14 cellular contexts compared by ENCODE assay signal in genomic region chr19:12833418-12833746, GRCh38. TPM values are rescaled to one million over a fixed set of nuclear protein-coding genes. Genes with fewer than 3 reads are reported as not detected.
DNase-seq lines count a peak whose midpoint lies in the region; ATAC-seq and TF ChIP-seq lines count a peak whose summit lies in the region.
"Had no signal": no experiment of that assay in that cellular context is flagged by ENCODE, and none has a peak within 500 bp of the region (broad histone marks: within the 10 kb centered on the region; RNA-seq: fewer than 3 reads in every experiment).

No MANE protein-coding gene starts in this region.

- H3F3A ChIP-seq in neural cell (ENCODE audit: insufficient read depth, low read length, poor library complexity, severe bottlenecking): no peaks in the 10 kb centered on the region

- no peak for TF ChIP-seq POLR2A in HCT116 (IDR thresholded peaks at IDR 0.05; ENCODE audit: borderline replicate concordance, extremely low read depth, insufficient read depth, insufficient read length)

- H3K9me3 Mint-ChIP-seq in activated T-helper 17 cell treated with anti-CD3 and anti-CD28 coated beads, Interleukin-2, amount 50 U/mL, for 72 hours: no peaks in the 10 kb centered on the region

- H3K4me2 ChIP-seq in HCT116 (ENCODE audit: low read length) (peak overlapping the region; percentile 69), neural cell (ENCODE audit: low read length) (peak overlapping the region; percentile 65)

- TF ChIP-seq RAD21 in HCT116 (IDR thresholded peaks at IDR 0.05; ENCODE audit: low read depth): no peak
- TF ChIP-seq RAD21 in neural cell (conservative IDR thresholded peaks at IDR 0.05): no peak

- no peaks in the 10 kb centered on the region for H3K27me3 ChIP-seq in HCT116 (ENCODE audit: insufficient read depth, low read length)
- H3K27me3 ChIP-seq in neural cell (ENCODE audit: insufficient read depth, low read depth, low read length): peaks cover 56% of the 10 kb centered on the region

- H3K9me3 ChIP-seq in HCT116 (ENCODE audit: control insufficient read depth in 1 of 2, insufficient read depth in 1 of 2, low read depth in 1 of 2, low read length in 2 of 2): no peaks in the 10 kb centered on the region
- H3K9me3 ChIP-seq in neural cell (ENCODE audit: low read length): no peaks in the 10 kb centered on the region
- H3K9me3 ChIP-seq: gastroesophageal sphincter had no signal

- peak overlapping the region; percentile 49 for H3K4me3 Mint-ChIP-seq in activated T-helper 17 cell treated with anti-CD3 and anti-CD28 coated beads, Interleukin-2, amount 50 U/mL, for 72 hours

- no peaks in the 10 kb centered on the region for H3K36me3 Mint-ChIP-seq in activated T-helper 17 cell treated with anti-CD3 and anti-CD28 coated beads, Interleukin-2, amount 50 U/mL, for 72 hours (ENCODE audit: low read depth)

- H3K27ac Mint-ChIP-seq in activated T-helper 17 cell treated with anti-CD3 and anti-CD28 coated beads, Interleukin-2, amount 50 U/mL, for 72 hours: no peak overlapping the region

- POLR2A ChIA-PET in HCT116 (lab: Charles Lee): interaction anchor here (3.0 kb wide), 1 partner anchor 41 kb away, joined by 14 read pairs; the partner anchor contains the start of gene JUNB

- H3K79me2 ChIP-seq in HCT116 (ENCODE audit: insufficient read depth, low read length) (no peaks in the 10 kb centered on the region; the same call in 1 of the 2 replicates), neural cell (replicated peaks; ENCODE audit: insufficient read depth, low read length) (peaks cover 5% of the 10 kb centered on the region)

- H3K27me3 Mint-ChIP-seq in activated T-helper 17 cell treated with anti-CD3 and anti-CD28 coated beads, Interleukin-2, amount 50 U/mL, for 72 hours: peaks cover 54% of the 10 kb centered on the region

- CTCF ChIA-PET in HCT116 (lab: Charles Lee): interaction anchor here (0.5 to 2.2 kb wide), 4 partner anchors 7 to 967 kb away, joined by 3 to 8 read pairs (median 4); no protein-coding TSS in a partner anchor

- H2AFZ ChIP-seq in HCT116 (ENCODE audit: low read depth, low read length, poor library complexity, severe bottlenecking): no peak overlapping the region
- H2AFZ ChIP-seq in neural cell (ENCODE audit: low read depth, low read length): no peak overlapping the region

- peaks cover 14% of the 10 kb centered on the region for H3K4me1 Mint-ChIP-seq in activated T-helper 17 cell treated with anti-CD3 and anti-CD28 coated beads, Interleukin-2, amount 50 U/mL, for 72 hours

- no TSS peak for BruUV-seq in HCT116 (replicated peaks; lab: Mats Ljungman, UMichigan)

- peaks cover 36 to 60% of the 10 kb centered on the region in 2 experiments for H3K4me1 ChIP-seq in HCT116 (ENCODE audit: control insufficient read depth in 1 of 2, insufficient read depth in 2 of 2, low read length in 2 of 2)

- ATAC-seq in HCT116: no peak
- no peak for ATAC-seq in activated T-helper 17 cell treated with anti-CD3 and anti-CD28 coated beads, Interleukin-2, amount 50 U/mL, for 72 hours (replicated peaks)
- no peak for ATAC-seq in omental fat pad (ENCODE audit: low FRiP score)
- no peak for ATAC-seq in GM19395 (IDR thresholded peaks at IDR 0.05; ENCODE audit: unreplicated experiment)

- H3K27ac ChIP-seq in HCT116 (ENCODE audit: low read depth, low read length): no peak overlapping the region
- no peak overlapping the region for H3K27ac ChIP-seq in neural cell (ENCODE audit: low read length)
- H3K27ac ChIP-seq: brain microvascular endothelial cell, gastroesophageal sphincter had no signal

- intact Hi-C loops in HCT116 (cut with micrococcal nuclease): no loop called here
- intact Hi-C loops in head of caudate nucleus (cut with DNase I): no loop called here

- TF ChIP-seq CTCF in HCT116 (IDR thresholded peaks at IDR 0.05 in 2 of 3, conservative IDR thresholded peaks at IDR 0.05 in 1 of 3; ENCODE audit: borderline replicate concordance in 1 of 3, insufficient read depth in 1 of 3, low read depth in 2 of 3, low read length in 2 of 3) (no peak), neural cell (IDR thresholded peaks at IDR 0.05; ENCODE audit: poor library complexity, severe bottlenecking) (no peak), omental fat pad (IDR thresholded peaks at IDR 0.05) (no peak)

- DNase-seq in NCI-H1092 treated with DMSO at 0.1 percent for 48 hours (lab: John Stamatoyannopoulos, UW): peak; percentile 58
- DNase-seq in NCI-H1092 (lab: John Stamatoyannopoulos, UW): no peak
- DNase-seq in HCT116 (ENCODE audit: low read depth, low spot score): no peak
- DNase-seq in omental fat pad (ENCODE audit: low spot score): no peak
- no peak for DNase-seq in head of caudate nucleus
- DNase-seq: brain microvascular endothelial cell had no signal

- no peaks in the 10 kb centered on the region for H3K9me2 ChIP-seq in HCT116 (ENCODE audit: insufficient read depth)
- no peaks in the 10 kb centered on the region for H3K9me2 ChIP-seq in neural cell (ENCODE audit: insufficient read depth, low read length)

- H3K9ac ChIP-seq in HCT116 (ENCODE audit: low read length) (0 out of 2 replicates have a peak overlapping the region, but pooled peaks have one; percentile 27), neural cell (ENCODE audit: low read length) (peak overlapping the region; percentile 45)

- TF ChIP-seq EP300 in neural cell (conservative IDR thresholded peaks at IDR 0.05; ENCODE audit: poor library complexity, severe bottlenecking): no peak

- RAD21 ChIA-PET in HCT116 (lab: Charles Lee; ENCODE audit: low non-redundant PET in 1 of 2, low total read pairs in 2 of 2, uncharacterized antibody in 2 of 2, unreplicated experiment in 2 of 2): no interaction called here

- H3K36me3 ChIP-seq in HCT116 (ENCODE audit: control insufficient read depth in 1 of 2, insufficient read depth in 2 of 2, low read length in 2 of 2): no peaks in the 10 kb centered on the region
- H3K36me3 ChIP-seq in neural cell (ENCODE audit: insufficient read depth, low read length): no peaks in the 10 kb centered on the region
- H3K36me3 ChIP-seq: brain microvascular endothelial cell, gastroesophageal sphincter had no signal

- H4K20me1 ChIP-seq in HCT116 (ENCODE audit: insufficient read depth): no peaks in the 10 kb centered on the region
- H4K20me1 ChIP-seq in neural cell (ENCODE audit: insufficient read depth): no peaks in the 10 kb centered on the region

- H3K4me3 ChIP-seq in HCT116 (replicated peaks in 1 of 2; ENCODE audit: low read depth in 1 of 2, low read length in 2 of 2) (peak overlapping the region; percentile 13 to 29; a peak in 3 of 4 replicates), neural cell (ENCODE audit: low read length) (peak overlapping the region; percentile 79)

TF ChIP-seq in HCT116, 20 proteins besides CTCF, POLR2A, EP300 and RAD21 (continues in another document):
- TF ChIP-seq TCF7L2 (IDR thresholded peaks at IDR 0.05; ENCODE audit: borderline replicate concordance, extremely low read depth, insufficient read depth, insufficient read length): no peak
- TF ChIP-seq EZH2phosphoT487 (IDR thresholded peaks at IDR 0.05; ENCODE audit: borderline replicate concordance): no peak
- TF ChIP-seq EZH2 (IDR thresholded peaks at IDR 0.05): no peak
- no peak for TF ChIP-seq SIN3A (IDR thresholded peaks at IDR 0.05; ENCODE audit: low read depth)

TF ChIP-seq in neural cell, 6 proteins besides CTCF, POLR2A, EP300 and RAD21 (continues in another document):
- no peak for TF ChIP-seq SMC3 (conservative IDR thresholded peaks at IDR 0.05; ENCODE audit: poor library complexity)
- no peak for TF ChIP-seq POLR2AphosphoS5 (IDR thresholded peaks at IDR 0.05)
- no peak for TF ChIP-seq TAF1 (IDR thresholded peaks at IDR 0.05; ENCODE audit: low read depth)
- TF ChIP-seq EZH2 (IDR thresholded peaks at IDR 0.05; ENCODE audit: borderline replicate concordance, insufficient read depth, low read length, poor library complexity, severe bottlenecking): no peak

RNA-seq across cellular contexts. Expression of gene RTBDN, which starts 1.0 kb away (rescaled TPM):
- total RNA-seq in HCT116 (2021; ENCODE audit: unreplicated experiment): 25.1 TPM
- polyA plus RNA-seq in HCT116 (2012): 21.9 and 23.4 TPM in 2 replicates
- not detected for total RNA-seq in activated T-helper 17 cell treated with anti-CD3 and anti-CD28 coated beads, Interleukin-2, amount 50 U/mL, for 72 hours
- 1.0 TPM in 1 of 2 replicates, not detected in the other for polyA plus RNA-seq in neural cell
- not detected in 2 replicates for polyA minus RNA-seq in neural cell
- not detected for total RNA-seq in omental fat pad
- total RNA-seq: NCI-H460, osteocyte had no signal
- polyA plus RNA-seq: AG04450, GM12878 had no signal

RNA-seq across cellular contexts. Expression of gene MAST1, which starts 4.9 kb away (rescaled TPM):
- total RNA-seq in HCT116 (2021; ENCODE audit: unreplicated experiment) (28.9 TPM), omental fat pad (not detected)
- 30.8 and 32.0 TPM in 2 replicates for polyA plus RNA-seq in HCT116 (2012)
- total RNA-seq in activated T-helper 17 cell treated with anti-CD3 and anti-CD28 coated beads, Interleukin-2, amount 50 U/mL, for 72 hours: 1 to 10 TPM; 2.4 to 2.6 TPM
- polyA plus RNA-seq in neural cell: 65.0 and 105 TPM in 2 replicates
- polyA minus RNA-seq in neural cell: 79.9 and 80.7 TPM in 2 replicates

RNA-seq across cellular contexts. Expression of gene RNASEH2A, which starts 27.0 kb away (rescaled TPM):
- total RNA-seq in HCT116 (2021; ENCODE audit: unreplicated experiment) (54.5 TPM), omental fat pad (10 to 100 TPM in 1 of 4 donors, 1 to 10 TPM in 3; 2.8 to 10.4 (median 5.9) TPM)
- 71.2 and 79.4 TPM in 2 replicates for polyA plus RNA-seq in HCT116 (2012)
- 10 to 100 TPM; 30.1 to 53.5 TPM for total RNA-seq in activated T-helper 17 cell treated with anti-CD3 and anti-CD28 coated beads, Interleukin-2, amount 50 U/mL, for 72 hours
- polyA plus RNA-seq in neural cell: 25.7 and 28.2 TPM in 2 replicates
- 14.1 and 14.8 TPM in 2 replicates for polyA minus RNA-seq in neural cell

RNA-seq across cellular contexts. Expression of gene THSD8, which starts 31.5 kb away (rescaled TPM):
- total RNA-seq in HCT116 (2021; ENCODE audit: unreplicated experiment) (33.3 TPM), omental fat pad (not detected)
- 22.1 and 29.4 TPM in 2 replicates for polyA plus RNA-seq in HCT116 (2012)
- 10 to 100 TPM; 25.5 to 32.7 TPM for total RNA-seq in activated T-helper 17 cell treated with anti-CD3 and anti-CD28 coated beads, Interleukin-2, amount 50 U/mL, for 72 hours
- polyA plus RNA-seq in neural cell: not detected in 2 replicates
- polyA minus RNA-seq in neural cell: not detected in 2 replicates
- total RNA-seq: gastroesophageal sphincter, NCI-H460 had no signal

RNA-seq across cellular contexts. Expression of gene PRDX2, which starts 31.8 kb away (rescaled TPM):
- total RNA-seq in HCT116 (2021; ENCODE audit: unreplicated experiment) (387 TPM), omental fat pad (100 to 1,000 TPM; 165 to 320 (median 219) TPM)
- 529 and 594 TPM in 2 replicates for polyA plus RNA-seq in HCT116 (2012)
- 100 to 1,000 TPM; 307 to 415 TPM for total RNA-seq in activated T-helper 17 cell treated with anti-CD3 and anti-CD28 coated beads, Interleukin-2, amount 50 U/mL, for 72 hours
- 832 and 882 TPM in 2 replicates for polyA plus RNA-seq in neural cell
- 318 and 324 TPM in 2 replicates for polyA minus RNA-seq in neural cell

Comparison
In these comparisons a context has a peak if more than half of its experiments do, and no peak if none do; other contexts are left out.
1. RNA of gene RTBDN, which starts 1.0 kb away (total RNA-seq): 25.1 TPM in HCT116 (single experiment); not detected in activated T-helper 17 cell treated with anti-CD3 and anti-CD28 coated beads, Interleukin-2, amount 50 U/mL, for 72 hours and not detected in omental fat pad; every median in the first group is over 10 times any median in the second.